ENCODE assay signal across 18 cellular contexts in the genomic region with DNA sequence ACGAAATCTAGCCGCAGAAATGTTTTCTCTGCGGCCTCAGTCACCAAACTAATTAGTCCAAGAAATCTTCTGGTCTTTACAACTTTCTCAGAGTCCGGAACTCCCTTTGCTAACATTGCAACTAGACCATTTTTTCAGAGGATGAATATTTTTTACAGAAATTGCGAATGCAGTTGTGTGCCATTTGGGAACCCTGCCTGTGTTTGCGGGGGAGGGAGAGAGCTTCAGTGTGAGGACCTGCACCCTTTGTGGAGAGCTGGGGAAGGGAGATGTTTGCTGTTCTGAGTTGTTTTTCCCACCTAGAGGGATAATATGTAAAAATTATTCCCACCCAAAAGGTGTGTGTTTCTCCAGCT. TPM values are rescaled to one million over a fixed set of nuclear protein-coding genes. Genes with fewer than 3 reads are reported as not detected.
DNase-seq lines count a peak whose midpoint lies in the region; TF ChIP-seq lines count a peak whose summit lies in the region.
"Had no signal": no experiment of that assay in that cellular context is flagged by ENCODE, and none has a peak within 500 bp of the region (broad histone marks: within the 10 kb centered on the region; RNA-seq: fewer than 3 reads in every experiment).

No MANE protein-coding gene starts in this region.

- H3K9me3 ChIP-seq in HUES64 (ENCODE audit: insufficient read depth, low read depth, low read length) = no peaks in the 10 kb centered on the region
- no peaks in the 10 kb centered on the region for H3K9me3 ChIP-seq in mammary epithelial cell (replicated peaks; ENCODE audit: insufficient read depth, low read length)
- H3K9me3 ChIP-seq in subcutaneous abdominal adipose tissue (ENCODE audit: control insufficient read depth in 5 of 5, low read length in 5 of 5) = no peaks in the 10 kb centered on the region
- H3K9me3 ChIP-seq: gastroesophageal sphincter, vagina had no signal

- DNase-seq in mammary epithelial cell (peak; percentile 41), kidney epithelial cell (ENCODE audit: low read depth) (no peak), RWPE1 (ENCODE audit: low spot score) (no peak), DMS53 (lab: John Stamatoyannopoulos, UW) (no peak)
- no peak for DNase-seq in activated CD4-positive, CD25-positive, alpha-beta regulatory T cell (lab: John Stamatoyannopoulos, UW)
- DNase-seq: activated CD8-positive, alpha-beta memory T cell treated with anti-CD3 and anti-CD28 coated beads for 24 hours; caudate nucleus; DMS79 treated with DMSO at 0.1 percent for 48 hours; NCI-H510A; spleen; stimulated activated naive CD8-positive, alpha-beta T cell treated with anti-CD3 and anti-CD28 coated beads, Interleukin-15, Interleukin-2, amounts not matched to agents 100 U/mL and 50 U/mL, for 24 hours had no signal

- peak overlapping the region; percentile 52 for H3K4me3 ChIP-seq in HUES64 (ENCODE audit: low read length)
- H3K4me3 ChIP-seq in mammary epithelial cell (replicated peaks in 1 of 3; ENCODE audit: insufficient read depth in 1 of 3, low read depth in 2 of 3, low read length in 3 of 3) = peak overlapping the region; percentile 82 to 100 (median 97)
- peak overlapping the region; percentile 40 for H3K4me3 ChIP-seq in kidney epithelial cell (ENCODE audit: low read depth, low read length)
- peak overlapping the region; percentile 12 to 70 (median 59) for H3K4me3 ChIP-seq in subcutaneous abdominal adipose tissue (ENCODE audit: low read depth in 1 of 5, low read length in 5 of 5)
- H3K4me3 ChIP-seq: gastroesophageal sphincter, spleen, vagina had no signal

- WGBS in HUES64 = 5% methylated on average over 6 of the region's 6 CpGs
- WGBS in mammary epithelial cell (ENCODE audit: low coverage, missing lambda C conversion rate) = 1% methylated on average over 6 of the region's 6 CpGs

- TF ChIP-seq CTCF in mammary epithelial cell (conservative IDR thresholded peaks at IDR 0.05 in 1 of 2, IDR thresholded peaks at IDR 0.05 in 1 of 2; ENCODE audit: extremely low read depth in 1 of 2, insufficient read depth in 1 of 2, low read depth in 1 of 2, low read length in 2 of 2) = no peak
- no peak for TF ChIP-seq CTCF in kidney epithelial cell (IDR thresholded peaks at IDR 0.05; ENCODE audit: insufficient read depth, low read length, poor library complexity, severe bottlenecking)
- TF ChIP-seq CTCF in RWPE1 (conservative IDR thresholded peaks at IDR 0.05; ENCODE audit: low read depth) = no peak

- H3K9ac ChIP-seq in HUES64 (ENCODE audit: low read depth, low read length) (no peak overlapping the region; the same call in 1 of the 2 replicates), mammary epithelial cell (ENCODE audit: insufficient read depth, low read length) (peak overlapping the region; percentile 99), subcutaneous abdominal adipose tissue (ENCODE audit: low read length in 5 of 5) (peak overlapping the region in 2 of 5 donors; percentile 58 to 68)

- in situ Hi-C loops in mammary epithelial cell (cut with MboI; ENCODE audit: low sequenced_read_pairs in 2 of 2) = loop anchor here (5.0 kb wide), 3 partner anchors 285 to 850 kb away; no protein-coding TSS in a partner anchor

- no peak overlapping the region for H3K27ac ChIP-seq in HUES64 (ENCODE audit: low read depth, low read length)
- H3K27ac ChIP-seq in mammary epithelial cell (ENCODE audit: insufficient read depth, low read depth, low read length) = peak overlapping the region; percentile 96
- peak overlapping the region; percentile 41 for H3K27ac ChIP-seq in subcutaneous abdominal adipose tissue (ENCODE audit: low read depth, low read length)
- H3K27ac ChIP-seq in RWPE1 = no peak overlapping the region
- H3K27ac ChIP-seq: C4-2B, gastroesophageal sphincter, spleen, vagina, VCaP had no signal

- H3K4me1 ChIP-seq in HUES64 (ENCODE audit: insufficient read depth, low read length) (peaks cover 28% of the 10 kb centered on the region), mammary epithelial cell (ENCODE audit: insufficient read depth, low read length) (peaks cover 25% of the 10 kb centered on the region), subcutaneous abdominal adipose tissue (ENCODE audit: control insufficient read depth in 5 of 5, insufficient read depth in 5 of 5, low read length in 5 of 5) (peaks cover 0 to 62% (median 50%) of the 10 kb centered on the region in 5 donors)

- intact Hi-C loops in mammary epithelial cell (cut with micrococcal nuclease) = loop anchor here (2.0 to 10.0 kb wide), 7 partner anchors 287 to 1833 kb away; partner anchors contain the start of gene IRX4

- H2AFZ ChIP-seq in mammary epithelial cell (ENCODE audit: low read depth, low read length) = no peak overlapping the region

- H3K27me3 ChIP-seq in HUES64 (ENCODE audit: insufficient read depth, low read length) = peaks cover 94% of the 10 kb centered on the region
- no peaks in the 10 kb centered on the region for H3K27me3 ChIP-seq in mammary epithelial cell (ENCODE audit: insufficient read depth, low read length)
- H3K27me3 ChIP-seq in kidney epithelial cell (ENCODE audit: control insufficient read depth, insufficient read depth, low read length) = peaks cover 83% of the 10 kb centered on the region
- H3K27me3 ChIP-seq in subcutaneous abdominal adipose tissue (ENCODE audit: control insufficient read depth in 5 of 5, insufficient read depth in 4 of 5, low read length in 5 of 5) = peaks cover 4 to 58% (median 41%) of the 10 kb centered on the region in 5 donors

- BruUV-seq in mammary epithelial cell (replicated peaks; lab: Mats Ljungman, UMichigan) = no TSS peak

- POLR2A ChIA-PET in RWPE1 (lab: Yijun Ruan, JAX; ENCODE audit: low non-redundant PET) = no interaction called here

- CTCF ChIA-PET in mammary epithelial cell (lab: Charles Lee; ENCODE audit: low non-redundant PET) = no interaction called here
- CTCF ChIA-PET in RWPE1 (lab: Yijun Ruan, JAX) = no interaction called here

- peak overlapping the region; percentile 99 for H3K4me2 ChIP-seq in mammary epithelial cell (ENCODE audit: insufficient read depth, low read depth, low read length)

- no peaks in the 10 kb centered on the region for H4K20me1 ChIP-seq in mammary epithelial cell (ENCODE audit: insufficient read depth, low read length)

- no peaks in the 10 kb centered on the region for H3K36me3 ChIP-seq in HUES64 (ENCODE audit: insufficient read depth, low read length)
- no peaks in the 10 kb centered on the region for H3K36me3 ChIP-seq in mammary epithelial cell (ENCODE audit: insufficient read depth, low read length)
- H3K36me3 ChIP-seq in kidney epithelial cell (ENCODE audit: control insufficient read depth, insufficient read depth, low read length) = no peaks in the 10 kb centered on the region
- H3K36me3 ChIP-seq in subcutaneous abdominal adipose tissue (ENCODE audit: control insufficient read depth in 5 of 5, insufficient read depth in 5 of 5, low read length in 5 of 5) = peaks cover 0 to 3% (median 0%) of the 10 kb centered on the region in 5 donors
- H3K36me3 ChIP-seq: gastroesophageal sphincter, spleen, vagina had no signal

- dilution Hi-C loops in mammary epithelial cell (cut with HindIII; ENCODE audit: low sequenced_read_pairs) = no loop called here

- peaks cover 74% of the 10 kb centered on the region for H3K79me2 ChIP-seq in mammary epithelial cell (ENCODE audit: insufficient read depth, low read length)

RNA-seq across cellular contexts. Expression of gene IRX1, which starts 2.1 kb away (rescaled TPM):
- polyA plus RNA-seq in HUES64 (2013, experiment 1 of 2) = 12.9 TPM
- polyA plus RNA-seq in HUES64 (2013, experiment 2 of 2) = 18.8 TPM
- 100 to 1,000 TPM in 1 of 2 donors, 10 to 100 TPM in 1; 29.8 to 200 TPM for total RNA-seq in mammary epithelial cell
- polyA plus RNA-seq in mammary epithelial cell = 29.6 TPM
- 14.3 TPM for polyA minus RNA-seq in mammary epithelial cell
- 6.5 and 6.6 TPM in 2 replicates for total RNA-seq in kidney epithelial cell
- total RNA-seq: mucosa of gallbladder, spleen, vagina had no signal
- polyA plus RNA-seq: spleen had no signal

Comparison
In these comparisons a context has a peak if more than half of its experiments do, and no peak if none do; other contexts are left out.
1. H3K27ac ChIP-seq: peak in mammary epithelial cell (single experiment) and subcutaneous abdominal adipose tissue (single experiment); none in HUES64 (single experiment) and RWPE1 (single experiment).
2. H3K4me3 ChIP-seq: peak in every context shown above with its lines; median percentile 97 in mammary epithelial cell; 59 in subcutaneous abdominal adipose tissue; 52 in HUES64; 40 in kidney epithelial cell.